1 cellular context compared by ENCODE assay signal in the genomic region with DNA sequence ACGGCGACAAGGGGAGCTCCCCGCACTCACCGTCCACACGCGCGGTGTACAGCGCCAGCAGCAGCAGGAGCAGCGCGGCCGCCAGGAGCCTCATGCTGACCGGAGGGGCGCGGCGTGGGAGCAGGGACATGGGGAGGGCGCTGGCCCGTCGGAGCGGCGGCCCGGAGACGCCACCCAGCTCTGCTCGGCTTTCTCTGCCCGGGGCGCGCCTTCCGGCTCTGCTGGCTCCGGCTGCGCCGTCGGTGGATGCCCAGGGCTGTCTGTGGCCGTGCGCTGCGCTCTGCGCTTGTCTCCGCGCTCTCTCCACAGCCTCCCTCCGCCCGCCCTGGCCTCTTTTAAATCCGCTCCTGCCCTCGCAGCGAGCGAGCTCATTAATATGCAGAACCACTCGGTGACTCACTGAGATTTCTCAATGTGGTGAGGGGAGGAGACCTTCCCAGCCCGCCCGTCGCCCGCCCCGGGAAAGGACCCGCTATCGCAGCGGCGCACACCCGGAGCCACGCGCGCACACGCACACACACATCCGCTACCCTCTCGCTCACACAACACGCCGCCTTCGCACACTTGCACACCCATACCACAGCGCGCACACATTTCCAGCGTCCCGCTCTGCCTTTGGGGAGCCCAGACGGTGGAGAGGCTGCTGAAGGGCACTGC.
A peak's percentile ranks its signal among the peaks of the same experiment; 100 is the strongest.
TF ChIP-seq lines count a peak whose summit lies in the region.

A gene with protein sequence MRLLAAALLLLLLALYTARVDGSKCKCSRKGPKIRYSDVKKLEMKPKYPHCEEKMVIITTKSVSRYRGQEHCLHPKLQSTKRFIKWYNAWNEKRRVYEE (minus strand): TSS at position 307 of the 657 bp plus-strand sequence. CDS start 213 bp downstream, at position 94.

TF ChIP-seq in K562, 482 proteins besides CTCF, POLR2A, EP300 and RAD21 (continued from another document):
- TF ChIP-seq, protein P1, sequence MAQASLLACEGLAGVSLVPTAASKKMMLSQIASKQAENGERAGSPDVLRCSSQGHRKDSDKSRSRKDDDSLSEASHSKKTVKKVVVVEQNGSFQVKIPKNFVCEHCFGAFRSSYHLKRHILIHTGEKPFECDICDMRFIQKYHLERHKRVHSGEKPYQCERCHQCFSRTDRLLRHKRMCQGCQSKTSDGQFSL (CRISPR knock-in tag; IDR thresholded peaks at IDR 0.05): no peak
- TF ChIP-seq, protein P1 (tag; IDR thresholded peaks at IDR 0.05): no peak
- TF ChIP-seq POLR2H (tag; IDR thresholded peaks at IDR 0.05; ENCODE audit: low read depth): no peak
- TF ChIP-seq, protein P2, sequence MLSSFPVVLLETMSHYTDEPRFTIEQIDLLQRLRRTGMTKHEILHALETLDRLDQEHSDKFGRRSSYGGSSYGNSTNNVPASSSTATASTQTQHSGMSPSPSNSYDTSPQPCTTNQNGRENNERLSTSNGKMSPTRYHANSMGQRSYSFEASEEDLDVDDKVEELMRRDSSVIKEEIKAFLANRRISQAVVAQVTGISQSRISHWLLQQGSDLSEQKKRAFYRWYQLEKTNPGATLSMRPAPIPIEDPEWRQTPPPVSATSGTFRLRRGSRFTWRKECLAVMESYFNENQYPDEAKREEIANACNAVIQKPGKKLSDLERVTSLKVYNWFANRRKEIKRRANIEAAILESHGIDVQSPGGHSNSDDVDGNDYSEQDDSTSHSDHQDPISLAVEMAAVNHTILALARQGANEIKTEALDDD (IDR thresholded peaks at IDR 0.05): no peak
- TF ChIP-seq, protein P3, sequence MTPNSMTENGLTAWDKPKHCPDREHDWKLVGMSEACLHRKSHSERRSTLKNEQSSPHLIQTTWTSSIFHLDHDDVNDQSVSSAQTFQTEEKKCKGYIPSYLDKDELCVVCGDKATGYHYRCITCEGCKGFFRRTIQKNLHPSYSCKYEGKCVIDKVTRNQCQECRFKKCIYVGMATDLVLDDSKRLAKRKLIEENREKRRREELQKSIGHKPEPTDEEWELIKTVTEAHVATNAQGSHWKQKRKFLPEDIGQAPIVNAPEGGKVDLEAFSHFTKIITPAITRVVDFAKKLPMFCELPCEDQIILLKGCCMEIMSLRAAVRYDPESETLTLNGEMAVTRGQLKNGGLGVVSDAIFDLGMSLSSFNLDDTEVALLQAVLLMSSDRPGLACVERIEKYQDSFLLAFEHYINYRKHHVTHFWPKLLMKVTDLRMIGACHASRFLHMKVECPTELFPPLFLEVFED (CRISPR knock-in tag; conservative IDR thresholded peaks at IDR 0.05): no peak
- TF ChIP-seq, protein P4, sequence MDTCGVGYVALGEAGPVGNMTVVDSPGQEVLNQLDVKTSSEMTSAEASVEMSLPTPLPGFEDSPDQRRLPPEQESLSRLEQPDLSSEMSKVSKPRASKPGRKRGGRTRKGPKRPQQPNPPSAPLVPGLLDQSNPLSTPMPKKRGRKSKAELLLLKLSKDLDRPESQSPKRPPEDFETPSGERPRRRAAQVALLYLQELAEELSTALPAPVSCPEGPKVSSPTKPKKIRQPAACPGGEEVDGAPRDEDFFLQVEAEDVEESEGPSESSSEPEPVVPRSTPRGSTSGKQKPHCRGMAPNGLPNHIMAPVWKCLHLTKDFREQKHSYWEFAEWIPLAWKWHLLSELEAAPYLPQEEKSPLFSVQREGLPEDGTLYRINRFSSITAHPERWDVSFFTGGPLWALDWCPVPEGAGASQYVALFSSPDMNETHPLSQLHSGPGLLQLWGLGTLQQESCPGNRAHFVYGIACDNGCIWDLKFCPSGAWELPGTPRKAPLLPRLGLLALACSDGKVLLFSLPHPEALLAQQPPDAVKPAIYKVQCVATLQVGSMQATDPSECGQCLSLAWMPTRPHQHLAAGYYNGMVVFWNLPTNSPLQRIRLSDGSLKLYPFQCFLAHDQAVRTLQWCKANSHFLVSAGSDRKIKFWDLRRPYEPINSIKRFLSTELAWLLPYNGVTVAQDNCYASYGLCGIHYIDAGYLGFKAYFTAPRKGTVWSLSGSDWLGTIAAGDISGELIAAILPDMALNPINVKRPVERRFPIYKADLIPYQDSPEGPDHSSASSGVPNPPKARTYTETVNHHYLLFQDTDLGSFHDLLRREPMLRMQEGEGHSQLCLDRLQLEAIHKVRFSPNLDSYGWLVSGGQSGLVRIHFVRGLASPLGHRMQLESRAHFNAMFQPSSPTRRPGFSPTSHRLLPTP (IDR thresholded peaks at IDR 0.05; ENCODE audit: borderline replicate concordance, extremely low read depth, insufficient read length): no peak
- TF ChIP-seq, protein P5, sequence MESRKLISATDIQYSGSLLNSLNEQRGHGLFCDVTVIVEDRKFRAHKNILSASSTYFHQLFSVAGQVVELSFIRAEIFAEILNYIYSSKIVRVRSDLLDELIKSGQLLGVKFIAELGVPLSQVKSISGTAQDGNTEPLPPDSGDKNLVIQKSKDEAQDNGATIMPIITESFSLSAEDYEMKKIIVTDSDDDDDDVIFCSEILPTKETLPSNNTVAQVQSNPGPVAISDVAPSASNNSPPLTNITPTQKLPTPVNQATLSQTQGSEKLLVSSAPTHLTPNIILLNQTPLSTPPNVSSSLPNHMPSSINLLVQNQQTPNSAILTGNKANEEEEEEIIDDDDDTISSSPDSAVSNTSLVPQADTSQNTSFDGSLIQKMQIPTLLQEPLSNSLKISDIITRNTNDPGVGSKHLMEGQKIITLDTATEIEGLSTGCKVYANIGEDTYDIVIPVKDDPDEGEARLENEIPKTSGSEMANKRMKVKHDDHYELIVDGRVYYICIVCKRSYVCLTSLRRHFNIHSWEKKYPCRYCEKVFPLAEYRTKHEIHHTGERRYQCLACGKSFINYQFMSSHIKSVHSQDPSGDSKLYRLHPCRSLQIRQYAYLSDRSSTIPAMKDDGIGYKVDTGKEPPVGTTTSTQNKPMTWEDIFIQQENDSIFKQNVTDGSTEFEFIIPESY (CRISPR knock-in tag; IDR thresholded peaks at IDR 0.05): peak; percentile 65; the same call in 1 of the 2 replicates
- TF ChIP-seq, protein P6, sequence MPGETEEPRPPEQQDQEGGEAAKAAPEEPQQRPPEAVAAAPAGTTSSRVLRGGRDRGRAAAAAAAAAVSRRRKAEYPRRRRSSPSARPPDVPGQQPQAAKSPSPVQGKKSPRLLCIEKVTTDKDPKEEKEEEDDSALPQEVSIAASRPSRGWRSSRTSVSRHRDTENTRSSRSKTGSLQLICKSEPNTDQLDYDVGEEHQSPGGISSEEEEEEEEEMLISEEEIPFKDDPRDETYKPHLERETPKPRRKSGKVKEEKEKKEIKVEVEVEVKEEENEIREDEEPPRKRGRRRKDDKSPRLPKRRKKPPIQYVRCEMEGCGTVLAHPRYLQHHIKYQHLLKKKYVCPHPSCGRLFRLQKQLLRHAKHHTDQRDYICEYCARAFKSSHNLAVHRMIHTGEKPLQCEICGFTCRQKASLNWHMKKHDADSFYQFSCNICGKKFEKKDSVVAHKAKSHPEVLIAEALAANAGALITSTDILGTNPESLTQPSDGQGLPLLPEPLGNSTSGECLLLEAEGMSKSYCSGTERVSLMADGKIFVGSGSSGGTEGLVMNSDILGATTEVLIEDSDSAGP (CRISPR knock-in tag; IDR thresholded peaks at IDR 0.05): no peak
- TF ChIP-seq, protein P7, sequence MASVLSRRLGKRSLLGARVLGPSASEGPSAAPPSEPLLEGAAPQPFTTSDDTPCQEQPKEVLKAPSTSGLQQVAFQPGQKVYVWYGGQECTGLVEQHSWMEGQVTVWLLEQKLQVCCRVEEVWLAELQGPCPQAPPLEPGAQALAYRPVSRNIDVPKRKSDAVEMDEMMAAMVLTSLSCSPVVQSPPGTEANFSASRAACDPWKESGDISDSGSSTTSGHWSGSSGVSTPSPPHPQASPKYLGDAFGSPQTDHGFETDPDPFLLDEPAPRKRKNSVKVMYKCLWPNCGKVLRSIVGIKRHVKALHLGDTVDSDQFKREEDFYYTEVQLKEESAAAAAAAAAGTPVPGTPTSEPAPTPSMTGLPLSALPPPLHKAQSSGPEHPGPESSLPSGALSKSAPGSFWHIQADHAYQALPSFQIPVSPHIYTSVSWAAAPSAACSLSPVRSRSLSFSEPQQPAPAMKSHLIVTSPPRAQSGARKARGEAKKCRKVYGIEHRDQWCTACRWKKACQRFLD (CRISPR knock-in tag; IDR thresholded peaks at IDR 0.05): no peak
